ENCODE assay signal across 11 cellular contexts in the genomic region with DNA sequence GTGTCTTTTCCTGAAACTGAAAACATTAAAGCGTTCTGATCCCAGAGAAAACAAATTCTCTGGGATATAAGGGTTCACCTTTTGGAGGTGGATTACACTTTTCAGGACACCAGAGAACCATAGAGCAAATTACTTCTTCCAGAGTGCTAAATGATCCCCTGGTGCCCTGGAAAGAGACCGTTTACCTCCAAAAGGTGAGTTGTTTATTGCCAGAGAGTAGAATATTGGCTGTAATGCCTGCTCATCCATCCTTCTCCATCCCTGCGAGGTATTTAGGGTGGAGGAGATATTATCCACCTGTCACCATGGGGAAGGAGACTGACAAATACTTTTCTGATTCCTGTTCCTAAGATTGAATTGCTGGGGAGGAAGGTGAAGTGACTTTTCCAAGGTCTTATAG. TPM values are rescaled to one million over a fixed set of nuclear protein-coding genes. Genes with fewer than 3 reads are reported as not detected.
DNase-seq lines count a peak whose midpoint lies in the region; ATAC-seq and TF ChIP-seq lines count a peak whose summit lies in the region.
"Had no signal": no experiment of that assay in that cellular context is flagged by ENCODE, and none has a peak within 500 bp of the region (broad histone marks: within the 10 kb centered on the region; RNA-seq: fewer than 3 reads in every experiment).

No MANE protein-coding gene starts in this region.

- ATAC-seq in left ventricle myocardium superior: no peak
- ATAC-seq: stimulated activated naive CD8-positive, alpha-beta T cell treated with anti-CD3 and anti-CD28 coated beads, Interleukin-15, Interleukin-2, amounts not matched to agents 100 U/mL and 50 U/mL, for 24 hours had no signal

- no peaks in the 10 kb centered on the region for H4K20me1 ChIP-seq in fibroblast of lung (ENCODE audit: control insufficient read depth, extremely low read depth, insufficient read depth, low read length)

- H3K27ac ChIP-seq in cardiac muscle cell (peak overlapping the region; percentile 95), fibroblast of lung (ENCODE audit: insufficient read depth, low read length) (no peak overlapping the region), trophoblast cell (ENCODE audit: low read depth, low read length) (peak overlapping the region; percentile 90), vagina (peak overlapping the region; percentile 88)

- H3K4me1 ChIP-seq in cardiac muscle cell (ENCODE audit: low read depth): peaks cover 87% of the 10 kb centered on the region
- peaks cover 6% of the 10 kb centered on the region for H3K4me1 ChIP-seq in fibroblast of lung (ENCODE audit: control insufficient read depth, extremely low read depth, insufficient read depth, low read length)
- peaks cover 21 to 32% of the 10 kb centered on the region in 2 experiments for H3K4me1 ChIP-seq in trophoblast cell (ENCODE audit: control insufficient read depth in 1 of 2, insufficient read depth in 2 of 2, low read length in 2 of 2)
- H3K4me1 ChIP-seq in vagina: peaks cover 78% of the 10 kb centered on the region

- no peak for TF ChIP-seq CTCF in cardiac muscle cell (IDR thresholded peaks at IDR 0.05; ENCODE audit: low read depth, low read length)
- TF ChIP-seq CTCF in fibroblast of lung (conservative IDR thresholded peaks at IDR 0.05 in 1 of 2, IDR thresholded peaks at IDR 0.05 in 1 of 2; ENCODE audit: low read depth in 1 of 2, low read length in 2 of 2): no peak
- no peak for TF ChIP-seq CTCF in vagina (IDR thresholded peaks at IDR 0.05)

- no peak overlapping the region for H4K8ac ChIP-seq in trophoblast cell (ENCODE audit: low read depth, low read length)

- no peak overlapping the region for H3K14ac ChIP-seq in trophoblast cell (ENCODE audit: low read length)

- intact Hi-C loops in left ventricle myocardium superior (cut with micrococcal nuclease): no loop called here
- intact Hi-C loops in vagina (cut with DNase I): no loop called here

- no peak overlapping the region for H2AK5ac ChIP-seq in trophoblast cell (ENCODE audit: low read length)

- H3K4me3 ChIP-seq in cardiac muscle cell (peak overlapping the region; percentile 18), fibroblast of lung (replicated peaks in 1 of 4; ENCODE audit: control extremely low read depth in 1 of 4, insufficient read depth in 1 of 4, low read depth in 3 of 4, low read length in 4 of 4) (peak overlapping the region in 2 of 4 experiments; percentile 39 to 53), trophoblast cell (ENCODE audit: low read depth, low read length) (no peak overlapping the region), vagina (peak overlapping the region in 1 of 2 donors; percentile 38)

- peak overlapping the region; percentile 39 for H3K4ac ChIP-seq in trophoblast cell (ENCODE audit: low read depth, low read length)

- H4K91ac ChIP-seq in trophoblast cell (ENCODE audit: low read depth, low read length): peak overlapping the region; percentile 17

- H3K27me3 ChIP-seq in cardiac muscle cell (no peaks in the 10 kb centered on the region), fibroblast of lung (ENCODE audit: control insufficient read depth, insufficient read depth, low read length) (no peaks in the 10 kb centered on the region), trophoblast cell (ENCODE audit: insufficient read depth, low read length) (no peaks in the 10 kb centered on the region), vagina (no peaks in the 10 kb centered on the region)

- H2AFZ ChIP-seq in fibroblast of lung (ENCODE audit: low read length) (no peak overlapping the region), trophoblast cell (ENCODE audit: insufficient read depth, low read length, poor library complexity) (no peak overlapping the region)

- H3K9ac ChIP-seq in fibroblast of lung (ENCODE audit: insufficient read depth, low read length) (no peak overlapping the region), trophoblast cell (ENCODE audit: low read length) (no peak overlapping the region)

- H3K79me1 ChIP-seq in trophoblast cell (ENCODE audit: low read length): peaks cover 25% of the 10 kb centered on the region

- peak overlapping the region; percentile 84 for H2BK120ac ChIP-seq in trophoblast cell (ENCODE audit: insufficient read depth, low read length, poor library complexity)

- H3K23ac ChIP-seq in trophoblast cell (ENCODE audit: low read length): no peak overlapping the region

- peak overlapping the region; percentile 37 for H2BK5ac ChIP-seq in trophoblast cell (ENCODE audit: low read depth, low read length, poor library complexity)

- DNase-seq in cardiac muscle cell (ENCODE audit: low read depth in 1 of 2, low spot score in 1 of 2) (no peak), left ventricle myocardium superior (no peak), fibroblast of lung (ENCODE audit: low read depth in 2 of 2) (no peak), trophoblast cell (no peak), vagina (ENCODE audit: extremely low spot score in 2 of 2) (no peak), NOMO-1 treated with DMSO at 0.1 percent for 48 hours (lab: John Stamatoyannopoulos, UW; ENCODE audit: unreplicated experiment) (no peak)
- no peak for DNase-seq in activated CD4-positive, alpha-beta T cell treated with anti-CD3 and anti-CD28 coated beads, Interleukin-2, amount 50 U/mL, for 48 hours
- DNase-seq in stimulated activated CD4-positive, alpha-beta T cell treated with anti-CD3 and anti-CD28 coated beads, Interleukin-2, amount 100 ng/mL, for 48 hours: no peak
- DNase-seq: activated CD4-positive, alpha-beta T cell treated with anti-CD3 and anti-CD28 coated beads, Interleukin-2, amount 50 U/mL, for 4 hours; activated gamma-delta T cell; stimulated activated naive CD8-positive, alpha-beta T cell treated with anti-CD3 and anti-CD28 coated beads, Interleukin-15, Interleukin-2, amounts not matched to agents 100 U/mL and 50 U/mL, for 24 hours had no signal

- no peak overlapping the region for H3K18ac ChIP-seq in trophoblast cell (ENCODE audit: low read length)

- H3K36me3 ChIP-seq in cardiac muscle cell (no peaks in the 10 kb centered on the region), fibroblast of lung (ENCODE audit: control insufficient read depth, insufficient read depth, low read length) (no peaks in the 10 kb centered on the region), trophoblast cell (ENCODE audit: control insufficient read depth in 1 of 2, insufficient read depth in 2 of 2, low read length in 2 of 2) (peaks cover 5 to 8% of the 10 kb centered on the region in 2 experiments), vagina (no peaks in the 10 kb centered on the region)

- no peak for TF ChIP-seq POLR2A in vagina (IDR thresholded peaks at IDR 0.05)

- H4K12ac ChIP-seq in trophoblast cell (ENCODE audit: low read depth, low read length): no peak overlapping the region

- H3K79me2 ChIP-seq in fibroblast of lung (ENCODE audit: control insufficient read depth, insufficient read depth, low read length): no peaks in the 10 kb centered on the region
- peaks cover 11% of the 10 kb centered on the region for H3K79me2 ChIP-seq in trophoblast cell (ENCODE audit: control insufficient read depth, insufficient read depth, low read length, poor library complexity)

- H3K9me3 ChIP-seq in cardiac muscle cell (ENCODE audit: low read depth) (no peaks in the 10 kb centered on the region), fibroblast of lung (ENCODE audit: control insufficient read depth, insufficient read depth, low read depth, low read length) (no peaks in the 10 kb centered on the region), trophoblast cell (ENCODE audit: insufficient read depth, low read depth, low read length) (no peaks in the 10 kb centered on the region), vagina (no peaks in the 10 kb centered on the region)

- H2BK12ac ChIP-seq in trophoblast cell (ENCODE audit: low read length): peak overlapping the region; percentile 61

- peak overlapping the region; percentile 35 for H3K4me2 ChIP-seq in fibroblast of lung (ENCODE audit: extremely low read depth, insufficient read depth, low read length)
- H3K4me2 ChIP-seq in trophoblast cell (ENCODE audit: low read length): peak overlapping the region; percentile 50

- WGBS in trophoblast cell (ENCODE audit: extremely low coverage, insufficient coverage, insufficient read length): no CpG with 5 or more reads among the region's 3 CpGs

RNA-seq across cellular contexts. Expression of a gene that starts 30.4 kb away (rescaled TPM):
- total RNA-seq in cardiac muscle cell (147 and 182 TPM in 2 replicates), left ventricle myocardium superior (69.6 TPM), fibroblast of lung (39.8 and 46.7 TPM in 2 replicates), vagina (69.0 TPM)
- polyA plus RNA-seq in cardiac muscle cell (43.5 and 54.5 TPM in 2 replicates), fibroblast of lung (43.1 and 47.2 TPM in 2 replicates)
- 31.1 and 38.6 TPM in 2 replicates for polyA plus RNA-seq in fibroblast of lung (2012)
- polyA minus RNA-seq in fibroblast of lung (ENCODE audit: low replicate concordance): 103 and 112 TPM in 2 replicates
- 67.5 and 74.6 TPM in 2 replicates for polyA plus RNA-seq in trophoblast cell (2013)
